Comparison of ENCODE assay signal across 8 cellular contexts in the genomic region with DNA sequence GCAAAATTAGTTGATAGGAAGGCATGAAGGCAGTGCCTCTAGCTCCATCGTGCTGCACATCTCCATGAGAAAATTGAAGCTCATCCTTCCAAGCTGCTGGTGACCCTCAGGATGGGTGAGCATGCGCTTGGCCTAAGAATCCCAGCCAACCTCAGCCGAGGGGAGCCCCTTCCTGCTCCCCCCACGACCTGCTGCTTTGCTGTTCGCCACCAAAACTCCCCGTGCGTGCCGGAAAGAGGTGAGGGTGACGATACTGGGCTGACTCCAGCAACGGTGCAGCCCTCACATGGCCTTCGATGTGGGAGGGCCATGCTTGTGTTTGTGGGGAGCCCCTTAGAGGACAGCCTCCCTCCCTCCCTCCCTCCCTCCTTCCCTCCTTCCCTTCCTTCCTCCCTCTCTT.
"Had no signal": no experiment of that assay in that cellular context is flagged by ENCODE, and none has a peak within 500 bp of the region (broad histone marks: within the 10 kb centered on the region; RNA-seq: fewer than 3 reads in every experiment).

No MANE protein-coding gene starts in this region.

- H3K27ac Mint-ChIP-seq: GM23338, HFFc6 had no signal

- H3K9me3 ChIP-seq: HAP-1 had no signal

- H2AFZ ChIP-seq: GM23338 had no signal

- H3K4me1 ChIP-seq: HAP-1 had no signal

- H3K4me3 Mint-ChIP-seq: GM23338, HFFc6 had no signal

- ATAC-seq: GM23338, HCT116, K562 had no signal

- FAIRE-seq: HTR-8/SVneo, K562 had no signal

- H3K4me2 ChIP-seq: GM23338 had no signal

- H3K36me3 ChIP-seq: HAP-1 had no signal

- H3K4me3 ChIP-seq: GM23338, HAP-1, K562 had no signal

- H3K4me1 Mint-ChIP-seq: GM23338 had no signal

- DNase-seq: H7, HFFc6, IMR-90 had no signal
